Comparison of ENCODE assay signal across 10 cellular contexts in genomic region chr17:1779571-1780074, GRCh38. TPM values are rescaled to one million over a fixed set of nuclear protein-coding genes. Genes with fewer than 3 reads are reported as not detected.
DNase-seq lines count a peak whose midpoint lies in the region; ATAC-seq and TF ChIP-seq lines count a peak whose summit lies in the region.
"Had no signal": no experiment of that assay in that cellular context is flagged by ENCODE, and none has a peak within 500 bp of the region (broad histone marks: within the 10 kb centered on the region; RNA-seq: fewer than 3 reads in every experiment).

No MANE protein-coding gene starts in this region.

- peak; percentile 93 for DNase-seq in Daoy (ENCODE audit: low read depth)
- DNase-seq in foreskin melanocyte = peak; percentile 91
- DNase-seq in renal cortical epithelial cell (ENCODE audit: low read depth) = peak; percentile 96
- DNase-seq in NCI-H1436 (lab: John Stamatoyannopoulos, UW) = no peak
- no peak for DNase-seq in stimulated activated CD8-positive, alpha-beta memory T cell treated with anti-CD3 and anti-CD28 coated beads, Interleukin-4, amount 100 ng/mL, for 48 hours
- no peak for DNase-seq in activated naive CD4-positive, alpha-beta T cell treated with anti-CD3 and anti-CD28 coated beads, Interleukin-2, amount 50 U/mL, for 16 hours
- DNase-seq: erythroblast, T-helper 2 cell had no signal

- ATAC-seq in SK-N-SH treated with all-trans-retinoic acid at 6 μM for 48 hours = peak; percentile 90
- no peak for ATAC-seq in GM18867 (IDR thresholded peaks at IDR 0.05; ENCODE audit: unreplicated experiment)

TF ChIP-seq in SK-N-SH treated with all-trans-retinoic acid at 6 μM for 48 hours, 23 proteins besides CTCF, POLR2A, EP300 and RAD21:
- TF ChIP-seq POU6F1 (CRISPR knock-in tag; IDR thresholded peaks at IDR 0.05; ENCODE audit: borderline replicate concordance, low read depth) = no peak
- peak; percentile 37; the same call in 1 of the 2 replicates for TF ChIP-seq ISL1 (CRISPR knock-in tag; IDR thresholded peaks at IDR 0.05)
- no peak for TF ChIP-seq ZNF70 (CRISPR knock-in tag; IDR thresholded peaks at IDR 0.05)
TF ChIP-seq in SK-N-SH treated with all-trans-retinoic acid at 6 μM for 48 hours: peak in this region for 1.

RNA-seq across cellular contexts. Expression of gene SERPINF1, which starts 17.8 kb away (rescaled TPM):
- 0.69 and 2.6 TPM in 2 replicates for total RNA-seq in Daoy (2014; rRNA removed; shearing (Covaris generic))
- 0.70 and 4.9 TPM in 2 replicates for total RNA-seq in renal cortical epithelial cell

RNA-seq across cellular contexts. Expression of gene SERPINF2, which starts 37.0 kb away (rescaled TPM):
- total RNA-seq in Daoy (2014; rRNA removed; shearing (Covaris generic)) = 0.06 and 0.80 TPM in 2 replicates
- 0.87 and 9.6 TPM in 2 replicates for total RNA-seq in renal cortical epithelial cell

RNA-seq across cellular contexts. Expression of gene SMYD4, which starts 50.1 kb away (rescaled TPM):
- 10.1 and 11.0 TPM in 2 replicates for total RNA-seq in Daoy (2014; rRNA removed; shearing (Covaris generic))
- 10.1 and 12.1 TPM in 2 replicates for total RNA-seq in renal cortical epithelial cell

RNA-seq across cellular contexts. Expression of gene RPA1, which starts 50.2 kb away (rescaled TPM):
- total RNA-seq in Daoy (2014; rRNA removed; shearing (Covaris generic)) = 25.4 and 29.9 TPM in 2 replicates
- 26.6 and 59.5 TPM in 2 replicates for total RNA-seq in renal cortical epithelial cell

RNA-seq across cellular contexts. Expression of gene WDR81, which starts 55.1 kb away (rescaled TPM):
- total RNA-seq in Daoy (2014; rRNA removed; shearing (Covaris generic)) = 16.5 and 16.7 TPM in 2 replicates
- 29.2 and 42.6 TPM in 2 replicates for total RNA-seq in renal cortical epithelial cell

Comparison
In these comparisons a context has a peak if more than half of its experiments do, and no peak if none do; other contexts are left out.
1. DNase-seq: peak in Daoy (single experiment), foreskin melanocyte (single experiment) and renal cortical epithelial cell (single experiment); none in NCI-H1436 (single experiment), stimulated activated CD8-positive, alpha-beta memory T cell treated with anti-CD3 and anti-CD28 coated beads, Interleukin-4, amount 100 ng/mL, for 48 hours (single experiment) and activated naive CD4-positive, alpha-beta T cell treated with anti-CD3 and anti-CD28 coated beads, Interleukin-2, amount 50 U/mL, for 16 hours (single experiment).